22 cellular contexts compared by ENCODE assay signal in genomic region chr19:50717026-50717723, GRCh38. TPM values are rescaled to one million over a fixed set of nuclear protein-coding genes. Genes with fewer than 3 reads are reported as not detected.
DNase-seq lines count a peak whose midpoint lies in the region; ATAC-seq, FAIRE-seq and TF ChIP-seq lines count a peak whose summit lies in the region.
"Had no signal": no experiment of that assay in that cellular context is flagged by ENCODE, and none has a peak within 500 bp of the region (broad histone marks: within the 10 kb centered on the region; RNA-seq: fewer than 3 reads in every experiment).

No MANE protein-coding gene starts in this region.

- H3K9me3 Mint-ChIP-seq in naive thymus-derived CD8-positive, alpha-beta T cell = no peaks in the 10 kb centered on the region

- H3K27me3 ChIP-seq in K562 (ENCODE audit: control insufficient read depth in 2 of 2, insufficient read depth in 2 of 2, low read length in 2 of 2) = peaks cover 9 to 49% of the 10 kb centered on the region in 2 experiments; a peak in 4 of 5 replicates

- H2AFZ ChIP-seq in K562 (ENCODE audit: low read depth, low read length) = no peak overlapping the region

- H3K36me3 Mint-ChIP-seq in naive thymus-derived CD8-positive, alpha-beta T cell = no peaks in the 10 kb centered on the region

- TF ChIP-seq POLR2A in K562 (conservative IDR thresholded peaks at IDR 0.05) (no peak), GM12891 (IDR thresholded peaks at IDR 0.05; ENCODE audit: low read depth, low read length) (no peak)

- H3K9me3 ChIP-seq in K562 (replicated peaks; ENCODE audit: control insufficient read depth, insufficient read depth, low read depth, low read length) = no peaks in the 10 kb centered on the region
- H3K9me3 ChIP-seq: ascending aorta had no signal

- no TSS peak for BruUV-seq in K562 (replicated peaks; lab: Mats Ljungman, UMichigan)

- no peak for DNase-seq in AG04449 (ENCODE audit: low read depth, low spot score)
- peak; percentile 37 for DNase-seq in GM13976 (ENCODE audit: low spot score)
- peak in 2 of 4 experiments; percentile 42 to 43 for DNase-seq in K562 (ENCODE audit: extremely low read depth in 1 of 4, low spot score in 3 of 4)
- no peak for DNase-seq in naive thymus-derived CD8-positive, alpha-beta T cell
- no peak for DNase-seq in RCC 7860 (ENCODE audit: low spot score)
- DNase-seq in medulla oblongata (ENCODE audit: extremely low spot score) = no peak
- DNase-seq in GM12891 (ENCODE audit: insufficient read length, low spot score) = no peak
- DNase-seq: activated CD4-positive, alpha-beta T cell treated with anti-CD3 and anti-CD28 coated beads, Interleukin-2, amount 50 U/mL, for 1 hour; activated CD8-positive, alpha-beta memory T cell treated with anti-CD3 and anti-CD28 coated beads, Interleukin-2, amount 50 U/mL, for 48 hours; Kasumi-1; NCI-H748 treated with DMSO at 0.1 percent for 48 hours; stimulated activated CD4-positive, alpha-beta T cell treated with anti-CD3 and anti-CD28 coated beads, Interleukin-1b, Interleukin-23, amount 100 ng/mL, for 48 hours had no signal

- no peak for TF ChIP-seq CTCF in AG04449 (IDR thresholded peaks at IDR 0.05; ENCODE audit: insufficient read depth, low read length, missing control alignments)
- TF ChIP-seq CTCF in GM13976 (IDR thresholded peaks at IDR 0.05; ENCODE audit: borderline replicate concordance, control extremely low read depth, extremely low read depth, insufficient read depth, missing control alignments) = no peak
- TF ChIP-seq CTCF in K562 (IDR thresholded peaks at IDR 0.05 in 2 of 3, conservative IDR thresholded peaks at IDR 0.05 in 1 of 3; ENCODE audit: insufficient read depth in 2 of 3, low read depth in 1 of 3, low read length in 3 of 3) = no peak

- intact Hi-C loops in K562 (cut with micrococcal nuclease) = no loop called here

- peak overlapping the region in 7 of 10 donors; percentile 10 to 87 (median 66) for H3K27ac Mint-ChIP-seq in naive thymus-derived CD8-positive, alpha-beta T cell

- CTCF ChIA-PET in AG04449 (lab: Yijun Ruan, JAX) = interaction anchor here (1.4 to 2.3 kb wide), 4 partner anchors 8 to 14 kb away, joined by 3 to 11 read pairs (median 7); no protein-coding TSS in a partner anchor
- CTCF ChIA-PET in K562 (lab: Yijun Ruan, JAX; ENCODE audit: low intra/inter-chr PET ratio) = interaction anchor here (0.7 kb wide), 1 partner anchor 367 kb away, joined by 3 read pairs; no protein-coding TSS in a partner anchor

- FAIRE-seq in K562 (lab: Jason Lieb, UNC) (no peak), RCC 7860 (lab: Jason Lieb, UNC) (no peak), GM12891 (lab: Jason Lieb, UNC) (no peak)
- FAIRE-seq: colon, endometrium, GM19239, H54 had no signal

- POLR2A ChIA-PET in AG04449 (lab: Yijun Ruan, JAX) = no interaction called here
- POLR2A ChIA-PET in K562 (lab: Yijun Ruan, JAX) = no interaction called here
- POLR2A ChIA-PET in naive thymus-derived CD8-positive, alpha-beta T cell (lab: Charles Lee) = interaction anchor here (0.5 to 1.4 kb wide), 2 partner anchors 10 to 84 kb away, joined by 3 to 4 read pairs; no protein-coding TSS in a partner anchor

- H3K36me3 ChIP-seq in K562 (ENCODE audit: control insufficient read depth, insufficient read depth, low read length) = no peaks in the 10 kb centered on the region
- H3K36me3 ChIP-seq: ascending aorta had no signal

- H3K4me1 Mint-ChIP-seq in naive thymus-derived CD8-positive, alpha-beta T cell = peaks cover 40 to 71% (median 56%) of the 10 kb centered on the region in 4 donors

- H3K4me3 ChIP-seq in AG04449 (ENCODE audit: low read depth, low read length) (peak overlapping the region; percentile 1; the same call in 1 of the 2 replicates), K562 (no peak overlapping the region)

- TF ChIP-seq RAD21 in K562 (CRISPR knock-in tag; conservative IDR thresholded peaks at IDR 0.05 in 1 of 2, IDR thresholded peaks at IDR 0.05 in 1 of 2) = no peak

- peak overlapping the region in 1 of 2 experiments; percentile 45; a peak in 1 of 4 replicates for H3K9ac ChIP-seq in K562 (ENCODE audit: insufficient read depth in 1 of 2, low read depth in 2 of 2, low read length in 2 of 2)

- H3K27ac ChIP-seq in K562 (ENCODE audit: extremely low read depth, low read depth, low read length) = no peak overlapping the region
- H3K27ac ChIP-seq: ascending aorta had no signal

- H3K79me2 ChIP-seq in K562 (ENCODE audit: control insufficient read depth, insufficient read depth, low read length) = no peaks in the 10 kb centered on the region

- ATAC-seq in K562 (no peak), HG03097 (IDR thresholded peaks at IDR 0.05; ENCODE audit: low FRiP score, unreplicated experiment) (no peak)
- ATAC-seq in naive thymus-derived CD8-positive, alpha-beta T cell = no peak
- ATAC-seq: sciatic nerve had no signal

- peak overlapping the region; percentile 42 to 89 (median 72) for H3K4me3 Mint-ChIP-seq in naive thymus-derived CD8-positive, alpha-beta T cell

- H3K4me1 ChIP-seq in K562 (replicated peaks in 1 of 2; ENCODE audit: control insufficient read depth in 2 of 2, insufficient read depth in 2 of 2, low read length in 2 of 2) = peaks cover 0 to 44% of the 10 kb centered on the region in 2 experiments; a peak in 4 of 5 replicates

- H3K4me2 ChIP-seq in K562 (ENCODE audit: insufficient read depth, low read length) = no peak overlapping the region

- no peak for TF ChIP-seq EP300 in K562 (IDR thresholded peaks at IDR 0.05; ENCODE audit: low read length)

- WGBS in K562 (ENCODE audit: insufficient coverage, low coverage, missing lambda C conversion rate) = 14% methylated on average over 20 of the region's 23 CpGs

- H3K9me1 ChIP-seq in K562 (ENCODE audit: control insufficient read depth, insufficient read depth, low read length) = no peaks in the 10 kb centered on the region

- in situ Hi-C loops in GM13976 (cut with MboI; ENCODE audit: low sequenced_read_pairs, unreplicated experiment) (no loop called here), K562 (cut with MboI) (no loop called here)

- H3K27me3 Mint-ChIP-seq in naive thymus-derived CD8-positive, alpha-beta T cell = peaks cover 0 to 24% (median 9%) of the 10 kb centered on the region in 5 donors

- peaks cover 5% of the 10 kb centered on the region; the same call in 1 of the 2 replicates for H4K20me1 ChIP-seq in K562 (replicated peaks; ENCODE audit: control insufficient read depth, insufficient read depth, low read length)

RNA-seq across cellular contexts. Expression of gene SHANK1, which starts 2.4 kb away (rescaled TPM):
- 1.1 and 2.3 TPM in 2 replicates for total RNA-seq in K562 (2011; cell fraction: chromatin; rRNA removed; ENCODE audit: low replicate concordance)
- total RNA-seq in K562 (2011; cell fraction: nucleolus; rRNA removed) = 0.53 and 1.3 TPM in 2 replicates
- 1.8 and 2.4 TPM in 2 replicates for total RNA-seq in K562 (2011; cell fraction: nucleoplasm; rRNA removed)
- total RNA-seq in K562 (2014; rRNA removed) = 0.65 and 0.73 TPM in 2 replicates
- 0.29 and 0.55 TPM in 2 replicates for total RNA-seq in K562 (2014; rRNA removed; fragmentation: Illumina TruSeq; extraction: Trizol)
- 0.33 and 0.57 TPM in 2 replicates for total RNA-seq in K562 (2015; rRNA removed; fragmentation: Illumina TruSeq; extraction: Trizol)
- total RNA-seq in K562 (2021) = 1.3 and 1.8 TPM in 2 replicates
- 0.33 and 0.61 TPM in 2 replicates for polyA plus RNA-seq in K562 (2011; rRNA removed)
- 0.66 and 2.6 TPM in 2 replicates for polyA plus RNA-seq in K562 (2011; cell fraction: cytosol; rRNA removed)
- 1.0 and 1.7 TPM in 2 replicates for polyA plus RNA-seq in K562 (2011; cell fraction: nucleus; rRNA removed)
- polyA plus RNA-seq in K562 (2012) = 0.69 and 1.3 TPM in 2 replicates
- polyA plus RNA-seq in K562 (2014; fragmentation: Illumina TruSeq; extraction: Trizol) = 0.64 and 1.8 TPM in 2 replicates
- not detected for polyA plus RNA-seq in K562 (2014; fragmentation: Nextera tagmentation; extraction: Ambion mirVana)
- polyA plus RNA-seq in K562 (2014; rRNA removed) = 0.52 and 1.6 TPM in 2 replicates
- polyA minus RNA-seq in K562 (2011; rRNA and poly(A)+ RNA removed) = 0.18 and 0.42 TPM in 2 replicates
- polyA minus RNA-seq in K562 (2011; cell fraction: cytosol; rRNA and poly(A)+ RNA removed) = 0.86 and 1.2 TPM in 2 replicates
- polyA minus RNA-seq in K562 (2011; cell fraction: nucleus; rRNA and poly(A)+ RNA removed) = 0.56 and 1.3 TPM in 2 replicates
- total RNA-seq in naive thymus-derived CD8-positive, alpha-beta T cell = under 1 TPM; 0.26 to 0.30 TPM
- under 1 TPM in 2 of 3 donors, not detected in 1; 0.43 to 0.96 TPM for polyA plus RNA-seq in naive thymus-derived CD8-positive, alpha-beta T cell
- polyA plus RNA-seq in GM12891 (2012; ENCODE audit: low read depth, missing spikeins) = not detected

RNA-seq across cellular contexts. Expression of gene CLEC11A, which starts 6.0 kb away (rescaled TPM):
- total RNA-seq in K562 (2011; cell fraction: chromatin; rRNA removed; ENCODE audit: low replicate concordance) = 0.69 and 6.7 TPM in 2 replicates
- 14.3 and 15.2 TPM in 2 replicates for total RNA-seq in K562 (2011; cell fraction: nucleolus; rRNA removed)
- total RNA-seq in K562 (2011; cell fraction: nucleoplasm; rRNA removed) = 7.3 and 8.3 TPM in 2 replicates
- total RNA-seq in K562 (2014; rRNA removed) = 32.7 and 34.8 TPM in 2 replicates
- total RNA-seq in K562 (2014; rRNA removed; fragmentation: Illumina TruSeq; extraction: Trizol) = 2.5 and 2.7 TPM in 2 replicates
- 16.1 and 16.7 TPM in 2 replicates for total RNA-seq in K562 (2015; rRNA removed; fragmentation: Illumina TruSeq; extraction: Trizol)
- 31.3 and 31.4 TPM in 2 replicates for total RNA-seq in K562 (2021)
- 3.0 and 17.4 TPM in 2 replicates for polyA plus RNA-seq in K562 (2011; rRNA removed)
- polyA plus RNA-seq in K562 (2011; cell fraction: cytosol; rRNA removed) = 26.3 and 38.6 TPM in 2 replicates
- 42.7 and 43.1 TPM in 2 replicates for polyA plus RNA-seq in K562 (2011; cell fraction: nucleus; rRNA removed)
- 32.9 and 74.8 TPM in 2 replicates for polyA plus RNA-seq in K562 (2012)
- 3.4 and 8.3 TPM in 2 replicates for polyA plus RNA-seq in K562 (2014; fragmentation: Illumina TruSeq; extraction: Trizol)
- under 1 TPM; 0.39 to 0.46 TPM for polyA plus RNA-seq in K562 (2014; fragmentation: Nextera tagmentation; extraction: Ambion mirVana)
- polyA plus RNA-seq in K562 (2014; rRNA removed) = 31.8 and 43.9 TPM in 2 replicates
- 0.49 and 1.0 TPM in 2 replicates for polyA minus RNA-seq in K562 (2011; rRNA and poly(A)+ RNA removed)
- polyA minus RNA-seq in K562 (2011; cell fraction: cytosol; rRNA and poly(A)+ RNA removed) = 1.6 and 12.8 TPM in 2 replicates
- 5.9 and 7.9 TPM in 2 replicates for polyA minus RNA-seq in K562 (2011; cell fraction: nucleus; rRNA and poly(A)+ RNA removed)
- total RNA-seq in naive thymus-derived CD8-positive, alpha-beta T cell = 10 to 100 TPM; 12.4 to 14.0 TPM
- 10 to 100 TPM in 2 of 3 donors, 1 to 10 TPM in 1; 9.4 to 15.8 (median 11.1) TPM for polyA plus RNA-seq in naive thymus-derived CD8-positive, alpha-beta T cell
- 0.22 TPM for polyA plus RNA-seq in GM12891 (2012; ENCODE audit: low read depth, missing spikeins)
- total RNA-seq: ascending aorta had no signal

RNA-seq across cellular contexts. Expression of gene GPR32, which starts 53.1 kb away (rescaled TPM):
- total RNA-seq in K562 (2011; cell fraction: chromatin; rRNA removed; ENCODE audit: low replicate concordance) = not detected in 2 replicates
- not detected in 2 replicates for total RNA-seq in K562 (2011; cell fraction: nucleolus; rRNA removed)
- not detected in 2 replicates for total RNA-seq in K562 (2011; cell fraction: nucleoplasm; rRNA removed)
- total RNA-seq in K562 (2014; rRNA removed) (not detected in 2 replicates), K562 (2014; rRNA removed; fragmentation: Illumina TruSeq; extraction: Trizol) (not detected in 2 replicates), K562 (2015; rRNA removed; fragmentation: Illumina TruSeq; extraction: Trizol) (not detected in 2 replicates), K562 (2021) (0.18 TPM in 1 of 2 replicates, not detected in the other)
- polyA plus RNA-seq in K562 (2011; rRNA removed) (not detected in 2 replicates), K562 (2014; fragmentation: Illumina TruSeq; extraction: Trizol) (not detected in 2 replicates), K562 (2014; fragmentation: Nextera tagmentation; extraction: Ambion mirVana) (not detected), K562 (2014; rRNA removed) (not detected in 2 replicates)
- not detected in 2 replicates for polyA plus RNA-seq in K562 (2011; cell fraction: cytosol; rRNA removed)
- not detected in 2 replicates for polyA plus RNA-seq in K562 (2011; cell fraction: nucleus; rRNA removed)
- polyA plus RNA-seq in K562 (2012) = 0.07 and 0.12 TPM in 2 replicates
- not detected in 2 replicates for polyA minus RNA-seq in K562 (2011; rRNA and poly(A)+ RNA removed)
- not detected in 2 replicates for polyA minus RNA-seq in K562 (2011; cell fraction: cytosol; rRNA and poly(A)+ RNA removed)
- polyA minus RNA-seq in K562 (2011; cell fraction: nucleus; rRNA and poly(A)+ RNA removed) = not detected in 2 replicates
- total RNA-seq in naive thymus-derived CD8-positive, alpha-beta T cell = not detected
- polyA plus RNA-seq in naive thymus-derived CD8-positive, alpha-beta T cell = not detected
- polyA plus RNA-seq in GM12891 (2012; ENCODE audit: low read depth, missing spikeins) = not detected
- total RNA-seq: ascending aorta, kidney epithelial cell, osteocyte, sciatic nerve, urinary bladder had no signal
- polyA plus RNA-seq: urinary bladder had no signal
